8 cellular contexts compared by ENCODE assay signal in genomic region chr10:69335063-69335587, GRCh38. TPM values are rescaled to one million over a fixed set of nuclear protein-coding genes. Genes with fewer than 3 reads are reported as not detected.
DNase-seq lines count a peak whose midpoint lies in the region; ATAC-seq lines count a peak whose summit lies in the region.

No MANE protein-coding gene starts in this region.

- peaks cover 48% of the 10 kb centered on the region for H3K4me1 Mint-ChIP-seq in activated T-helper 17 cell treated with anti-CD3 and anti-CD28 coated beads, Interleukin-2, amount 50 U/mL, for 72 hours
- peaks cover 40 to 59% of the 10 kb centered on the region in 2 donors for H3K4me1 Mint-ChIP-seq in stimulated activated naive B cell treated with anti-CD40 and anti-IgM and Interleukin-4, amounts not matched to agents 10 μg/mL and 1 μg/mL and 100 μg/mL, for 72 hours

- peak; percentile 71 for DNase-seq in activated effector memory CD4-positive, alpha-beta T cell treated with anti-CD3 and anti-CD28 coated beads, Interleukin-2, amount 50 U/mL, for 16 hours
- DNase-seq in activated effector memory CD4-positive, alpha-beta T cell treated with Interleukin-2 at 50 U/mL for 16 hours, result no peak
- peak; percentile 76 for DNase-seq in left ventricle myocardium superior
- no peak for DNase-seq in stimulated activated naive B cell treated with anti-CD40 and anti-IgM and Interleukin-4, amounts not matched to agents 10 μg/mL and 1 μg/mL and 100 μg/mL, for 72 hours
- no peak for DNase-seq in T1000 (lab: John Stamatoyannopoulos, UW)

- H3K4me3 Mint-ChIP-seq in activated T-helper 17 cell treated with anti-CD3 and anti-CD28 coated beads, Interleukin-2, amount 50 U/mL, for 72 hours, result peak overlapping the region; percentile 70
- H3K4me3 Mint-ChIP-seq in stimulated activated naive B cell treated with anti-CD40 and anti-IgM and Interleukin-4, amounts not matched to agents 10 μg/mL and 1 μg/mL and 100 μg/mL, for 72 hours, result peak overlapping the region; percentile 81

- peaks cover 76% of the 10 kb centered on the region for H3K36me3 Mint-ChIP-seq in activated T-helper 17 cell treated with anti-CD3 and anti-CD28 coated beads, Interleukin-2, amount 50 U/mL, for 72 hours (ENCODE audit: low read depth)
- peaks cover 8 to 32% of the 10 kb centered on the region in 2 donors for H3K36me3 Mint-ChIP-seq in stimulated activated naive B cell treated with anti-CD40 and anti-IgM and Interleukin-4, amounts not matched to agents 10 μg/mL and 1 μg/mL and 100 μg/mL, for 72 hours

- ATAC-seq in activated T-helper 17 cell treated with anti-CD3 and anti-CD28 coated beads, Interleukin-2, amount 50 U/mL, for 72 hours (replicated peaks), result peak; percentile 82
- ATAC-seq in left ventricle myocardium superior (peak; percentile 61), HG02763 (IDR thresholded peaks at IDR 0.05; ENCODE audit: unreplicated experiment) (no peak), HG03039 (IDR thresholded peaks at IDR 0.05; ENCODE audit: unreplicated experiment) (no peak)
- peak; percentile 80 to 87 for ATAC-seq in stimulated activated naive B cell treated with anti-CD40 and anti-IgM and Interleukin-4, amounts not matched to agents 10 μg/mL and 1 μg/mL and 100 μg/mL, for 72 hours (replicated peaks)

- no peaks in the 10 kb centered on the region for H3K9me3 Mint-ChIP-seq in activated T-helper 17 cell treated with anti-CD3 and anti-CD28 coated beads, Interleukin-2, amount 50 U/mL, for 72 hours
- no peaks in the 10 kb centered on the region for H3K9me3 Mint-ChIP-seq in stimulated activated naive B cell treated with anti-CD40 and anti-IgM and Interleukin-4, amounts not matched to agents 10 μg/mL and 1 μg/mL and 100 μg/mL, for 72 hours

- peak overlapping the region; percentile 48 for H3K27ac Mint-ChIP-seq in activated T-helper 17 cell treated with anti-CD3 and anti-CD28 coated beads, Interleukin-2, amount 50 U/mL, for 72 hours
- H3K27ac Mint-ChIP-seq in stimulated activated naive B cell treated with anti-CD40 and anti-IgM and Interleukin-4, amounts not matched to agents 10 μg/mL and 1 μg/mL and 100 μg/mL, for 72 hours, result peak overlapping the region; percentile 93

- no peaks in the 10 kb centered on the region for H3K27me3 Mint-ChIP-seq in activated T-helper 17 cell treated with anti-CD3 and anti-CD28 coated beads, Interleukin-2, amount 50 U/mL, for 72 hours
- no peaks in the 10 kb centered on the region for H3K27me3 Mint-ChIP-seq in stimulated activated naive B cell treated with anti-CD40 and anti-IgM and Interleukin-4, amounts not matched to agents 10 μg/mL and 1 μg/mL and 100 μg/mL, for 72 hours

- intact Hi-C loops in left ventricle myocardium superior (cut with micrococcal nuclease), result no loop called here

RNA-seq across cellular contexts. Expression of gene HK1, which starts 56.8 kb away (rescaled TPM):
- 100 to 1,000 TPM; 216 to 221 TPM for total RNA-seq in activated T-helper 17 cell treated with anti-CD3 and anti-CD28 coated beads, Interleukin-2, amount 50 U/mL, for 72 hours
- 210 TPM for total RNA-seq in left ventricle myocardium superior

Comparison
In these comparisons a context has a peak if more than half of its experiments do, and no peak if none do; other contexts are left out.
1. DNase-seq: peak in activated effector memory CD4-positive, alpha-beta T cell treated with anti-CD3 and anti-CD28 coated beads, Interleukin-2, amount 50 U/mL, for 16 hours (single experiment) and left ventricle myocardium superior (single experiment); none in activated effector memory CD4-positive, alpha-beta T cell treated with Interleukin-2 at 50 U/mL for 16 hours (single experiment), stimulated activated naive B cell treated with anti-CD40 and anti-IgM and Interleukin-4, amounts not matched to agents 10 μg/mL and 1 μg/mL and 100 μg/mL, for 72 hours (single experiment) and T1000 (single experiment).
2. ATAC-seq: peak in activated T-helper 17 cell treated with anti-CD3 and anti-CD28 coated beads, Interleukin-2, amount 50 U/mL, for 72 hours (single experiment), left ventricle myocardium superior (single experiment) and stimulated activated naive B cell treated with anti-CD40 and anti-IgM and Interleukin-4, amounts not matched to agents 10 μg/mL and 1 μg/mL and 100 μg/mL, for 72 hours (2 of 2); none in HG02763 (single experiment) and HG03039 (single experiment).